Comparison of ENCODE assay signal across 12 cellular contexts in genomic region chr16:54287018-54287757, GRCh38. TPM values are rescaled to one million over a fixed set of nuclear protein-coding genes. Genes with fewer than 3 reads are reported as not detected.
DNase-seq lines count a peak whose midpoint lies in the region; ATAC-seq, FAIRE-seq and TF ChIP-seq lines count a peak whose summit lies in the region.
"Had no signal": no experiment of that assay in that cellular context is flagged by ENCODE, and none has a peak within 500 bp of the region (broad histone marks: within the 10 kb centered on the region; RNA-seq: fewer than 3 reads in every experiment).

No MANE protein-coding gene starts in this region.

- peak overlapping the region in 1 of 2 donors; percentile 17 for H3K4me3 Mint-ChIP-seq in stimulated activated naive B cell treated with anti-CD40 and anti-IgM and Interleukin-4, amounts not matched to agents 10 μg/mL and 1 μg/mL and 100 μg/mL, for 72 hours

- no peak for ATAC-seq in stimulated activated naive B cell treated with anti-CD40 and anti-IgM and Interleukin-4, amounts not matched to agents 10 μg/mL and 1 μg/mL and 100 μg/mL, for 72 hours (replicated peaks)
- ATAC-seq: natural killer cell had no signal

- H3K4me3 ChIP-seq in WERI-Rb-1 (ENCODE audit: low read depth, low read length) (peak overlapping the region; percentile 62), iPS-11a (ENCODE audit: low read depth, low read length) (peak overlapping the region; percentile 44), kidney (ENCODE audit: low read length in 2 of 2) (peak overlapping the region in 1 of 2 donors; percentile 37)

- peaks cover 16 to 18% of the 10 kb centered on the region in 2 donors for H3K36me3 Mint-ChIP-seq in stimulated activated naive B cell treated with anti-CD40 and anti-IgM and Interleukin-4, amounts not matched to agents 10 μg/mL and 1 μg/mL and 100 μg/mL, for 72 hours

- intact Hi-C loops in kidney (cut with DNase I), result no loop called here

- TF ChIP-seq CTCF in WERI-Rb-1 (IDR thresholded peaks at IDR 0.05; ENCODE audit: low read depth, low read length) (no peak), kidney (IDR thresholded peaks at IDR 0.05; ENCODE audit: borderline replicate concordance, extremely low read depth, insufficient read depth) (no peak)

- H3K27ac Mint-ChIP-seq in stimulated activated naive B cell treated with anti-CD40 and anti-IgM and Interleukin-4, amounts not matched to agents 10 μg/mL and 1 μg/mL and 100 μg/mL, for 72 hours, result peak overlapping the region; percentile 62
- H3K27ac Mint-ChIP-seq: natural killer cell had no signal

- no peak for FAIRE-seq in kidney (lab: Jason Lieb, UNC)
- FAIRE-seq: A204.1 had no signal

- peak overlapping the region in 1 of 2 donors; percentile 19 for H3K9ac ChIP-seq in kidney (ENCODE audit: low read length in 2 of 2)

- peaks cover 0 to 6% of the 10 kb centered on the region in 2 donors for H3K4me1 ChIP-seq in kidney (ENCODE audit: control insufficient read depth in 1 of 2, insufficient read depth in 1 of 2, low read depth in 1 of 2, low read length in 2 of 2)

- H3K9me3 Mint-ChIP-seq in stimulated activated naive B cell treated with anti-CD40 and anti-IgM and Interleukin-4, amounts not matched to agents 10 μg/mL and 1 μg/mL and 100 μg/mL, for 72 hours, result peaks cover 0 to 3% of the 10 kb centered on the region in 2 donors
- H3K9me3 Mint-ChIP-seq: natural killer cell had no signal

- H3K9me3 ChIP-seq in WERI-Rb-1 (ENCODE audit: severe bottlenecking) (no peaks in the 10 kb centered on the region), kidney (ENCODE audit: control insufficient read depth in 1 of 2, low read length in 2 of 2) (no peaks in the 10 kb centered on the region)

- H3K27ac ChIP-seq in WERI-Rb-1 (peak overlapping the region; percentile 46), kidney (ENCODE audit: low read depth in 2 of 2, low read length in 2 of 2) (peak overlapping the region in 1 of 2 donors; percentile 47)

- H3K36me3 ChIP-seq in WERI-Rb-1 (no peaks in the 10 kb centered on the region), kidney (ENCODE audit: control insufficient read depth in 1 of 2, insufficient read depth in 2 of 2, low read length in 2 of 2) (no peaks in the 10 kb centered on the region)

- DNase-seq in DMS53 (lab: John Stamatoyannopoulos, UW), result peak; percentile 52
- DNase-seq in DMS53 treated with DMSO at 0.1 percent for 48 hours (lab: John Stamatoyannopoulos, UW; ENCODE audit: unreplicated experiment), result no peak
- DNase-seq in WERI-Rb-1, result peak; percentile 70
- DNase-seq in stimulated activated naive B cell treated with anti-CD40 and anti-IgM and Interleukin-4, amounts not matched to agents 10 μg/mL and 1 μg/mL and 100 μg/mL, for 72 hours, result no peak
- no peak for DNase-seq in kidney
- no peak for DNase-seq in UCSD-AML1 (lab: John Stamatoyannopoulos, UW; ENCODE audit: unreplicated experiment)
- DNase-seq in HPDE6-E6E7 (ENCODE audit: extremely low spot score), result no peak
- DNase-seq: activated gamma-delta T cell, natural killer cell, NCI-H187 had no signal

- H3K27me3 ChIP-seq in WERI-Rb-1 (ENCODE audit: insufficient read depth, low read depth, severe bottlenecking), result peaks cover 40% of the 10 kb centered on the region

- peaks cover 32 to 49% of the 10 kb centered on the region in 2 donors for H3K4me1 Mint-ChIP-seq in stimulated activated naive B cell treated with anti-CD40 and anti-IgM and Interleukin-4, amounts not matched to agents 10 μg/mL and 1 μg/mL and 100 μg/mL, for 72 hours

- peaks cover 71 to 94% of the 10 kb centered on the region in 2 donors for H3K27me3 Mint-ChIP-seq in stimulated activated naive B cell treated with anti-CD40 and anti-IgM and Interleukin-4, amounts not matched to agents 10 μg/mL and 1 μg/mL and 100 μg/mL, for 72 hours

RNA-seq across cellular contexts. Expression of gene IRX3, which starts 0.6 kb away (rescaled TPM):
- total RNA-seq in kidney, result 37.9 TPM
- 13.5 TPM for polyA plus RNA-seq in kidney (ENCODE audit: insufficient read depth, low read depth, low replicate concordance)
- total RNA-seq: natural killer cell had no signal

Comparison
In these comparisons a context has a peak if more than half of its experiments do, and no peak if none do; other contexts are left out.
1. DNase-seq: peak in DMS53 (single experiment) and WERI-Rb-1 (single experiment); none in DMS53 treated with DMSO at 0.1 percent for 48 hours (single experiment), stimulated activated naive B cell treated with anti-CD40 and anti-IgM and Interleukin-4, amounts not matched to agents 10 μg/mL and 1 μg/mL and 100 μg/mL, for 72 hours (single experiment), kidney (single experiment), UCSD-AML1 (single experiment) and HPDE6-E6E7 (single experiment).